In the genomic region with DNA sequence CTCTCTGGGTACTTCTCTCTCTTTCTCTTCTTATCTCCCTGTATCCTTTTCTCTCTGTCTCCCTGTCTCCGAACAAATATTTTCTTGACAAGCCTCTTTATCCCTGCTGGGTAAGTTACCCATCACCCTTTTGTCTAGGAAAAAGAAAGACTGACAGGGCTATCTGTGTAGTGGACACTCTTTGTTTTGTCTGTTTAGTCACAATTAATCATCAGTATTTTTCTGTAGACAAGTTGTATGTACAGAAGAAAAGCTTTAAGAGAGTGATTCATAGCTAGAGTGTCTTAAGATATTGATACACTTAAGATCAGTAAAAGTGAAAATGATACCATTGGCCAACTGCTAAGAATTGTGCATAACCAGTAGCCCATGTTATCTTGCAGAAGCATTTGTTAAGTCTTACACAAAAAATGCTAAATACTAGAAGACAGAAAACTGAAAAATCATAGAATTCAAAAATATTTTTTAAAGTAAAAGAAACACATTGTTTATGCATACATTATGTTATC, we compare ENCODE assay signal across 20 cellular contexts.
DNase-seq lines count a peak whose midpoint lies in the region; ATAC-seq, FAIRE-seq and TF ChIP-seq lines count a peak whose summit lies in the region.
"Had no signal": no experiment of that assay in that cellular context is flagged by ENCODE, and none has a peak within 500 bp of the region (broad histone marks: within the 10 kb centered on the region; RNA-seq: fewer than 3 reads in every experiment).

No MANE protein-coding gene starts in this region.

- H3K4me1 ChIP-seq in PC-3 (ENCODE audit: insufficient read depth, low read length): no peaks in the 10 kb centered on the region
- H3K4me1 ChIP-seq: A549, Caco-2 had no signal

- TF ChIP-seq CTCF in D721Med (IDR thresholded peaks at IDR 0.05; ENCODE audit: insufficient read depth, missing control alignments): no peak
- no peak for TF ChIP-seq CTCF in PC-3 (conservative IDR thresholded peaks at IDR 0.05; ENCODE audit: low read depth, low read length)
- no peak for TF ChIP-seq CTCF in epithelial cell of esophagus (IDR thresholded peaks at IDR 0.05; ENCODE audit: insufficient read depth, low read depth, low read length, missing control alignments)
- TF ChIP-seq CTCF in omental fat pad (IDR thresholded peaks at IDR 0.05): no peak

- no peak overlapping the region for H3K4me2 ChIP-seq in PC-3 (ENCODE audit: low read length)
- H3K4me2 ChIP-seq: A549 had no signal

- no peaks in the 10 kb centered on the region for H4K20me1 ChIP-seq in PC-3 (ENCODE audit: low read length)

- peak; percentile 72 for ATAC-seq in HG02610 (IDR thresholded peaks at IDR 0.05; ENCODE audit: unreplicated experiment)
- ATAC-seq in PC-3: peak; percentile 96
- no peak for ATAC-seq in omental fat pad (ENCODE audit: low FRiP score)
- ATAC-seq: A549 had no signal

- H3K27me3 ChIP-seq in PC-3 (ENCODE audit: low read length): 0 out of 2 replicates have a peak, but pooled peaks cover 4% of the 10 kb centered on the region

- BruUV-seq in PC-3 (replicated peaks; lab: Mats Ljungman, UMichigan): no TSS peak

- no peaks in the 10 kb centered on the region for H3K79me2 ChIP-seq in PC-3 (ENCODE audit: low read length)

- no peak overlapping the region for H3K4me3 ChIP-seq in PC-3 (ENCODE audit: low read length)
- no peak overlapping the region for H3K4me3 ChIP-seq in epithelial cell of esophagus (ENCODE audit: low read length)
- H3K4me3 ChIP-seq: A549, GM23248 had no signal

- POLR2A ChIA-PET in PC-3 (lab: Charles Lee; ENCODE audit: unreplicated experiment): no interaction called here

- no peak for DNase-seq in D721Med (ENCODE audit: insufficient read length, low spot score)
- DNase-seq in PC-3: peak; percentile 55
- DNase-seq in epithelial cell of esophagus (ENCODE audit: low read depth): peak; percentile 13
- no peak for DNase-seq in cerebellar cortex (ENCODE audit: low spot score)
- no peak for DNase-seq in NCI-H1048 (lab: John Stamatoyannopoulos, UW)
- DNase-seq in omental fat pad (ENCODE audit: low spot score): no peak
- DNase-seq: AML-193; Caco-2; CD4-positive, alpha-beta T cell; DMS153; DMS79; GDM1; GM23248; HCEC 1CT; HFFc6; KG1 had no signal

- no peak overlapping the region for H2AFZ ChIP-seq in PC-3 (ENCODE audit: low read length)
- H2AFZ ChIP-seq: GM23248 had no signal

- peak; percentile 11 for FAIRE-seq in D721Med (lab: Jason Lieb, UNC)
- FAIRE-seq: A549 had no signal

- intact Hi-C loops in PC-3 (cut with micrococcal nuclease): no loop called here

- H3K9me2 ChIP-seq in PC-3 (replicated peaks; ENCODE audit: low read length): no peaks in the 10 kb centered on the region

- no peaks in the 10 kb centered on the region for H3F3A ChIP-seq in PC-3 (ENCODE audit: low read length, unreplicated experiment)

- CTCF ChIA-PET in PC-3 (lab: Charles Lee): interaction anchor here (0.7 kb wide), 1 partner anchor 576 kb away, joined by 3 read pairs; no protein-coding TSS in a partner anchor

- H3K36me3 ChIP-seq in PC-3 (ENCODE audit: low read depth, low read length): no peaks in the 10 kb centered on the region

- H3K9me3 ChIP-seq in PC-3 (ENCODE audit: low read length): no peaks in the 10 kb centered on the region
- H3K9me3 ChIP-seq: A549, Caco-2 had no signal

- H3K9ac ChIP-seq in PC-3 (ENCODE audit: low read length): no peak overlapping the region
- H3K9ac ChIP-seq: GM23248 had no signal

- no peak overlapping the region for H3K27ac ChIP-seq in PC-3 (ENCODE audit: low read length)
- H3K27ac ChIP-seq: 22Rv1, A549, C4-2B, GM23248 had no signal

Comparison
In these comparisons a context has a peak if more than half of its experiments do, and no peak if none do; other contexts are left out.
1. DNase-seq: peak in PC-3 (single experiment) and epithelial cell of esophagus (single experiment); none in D721Med (single experiment), cerebellar cortex (single experiment), NCI-H1048 (single experiment) and omental fat pad (single experiment).